15 cellular contexts compared by ENCODE assay signal in the genomic region with DNA sequence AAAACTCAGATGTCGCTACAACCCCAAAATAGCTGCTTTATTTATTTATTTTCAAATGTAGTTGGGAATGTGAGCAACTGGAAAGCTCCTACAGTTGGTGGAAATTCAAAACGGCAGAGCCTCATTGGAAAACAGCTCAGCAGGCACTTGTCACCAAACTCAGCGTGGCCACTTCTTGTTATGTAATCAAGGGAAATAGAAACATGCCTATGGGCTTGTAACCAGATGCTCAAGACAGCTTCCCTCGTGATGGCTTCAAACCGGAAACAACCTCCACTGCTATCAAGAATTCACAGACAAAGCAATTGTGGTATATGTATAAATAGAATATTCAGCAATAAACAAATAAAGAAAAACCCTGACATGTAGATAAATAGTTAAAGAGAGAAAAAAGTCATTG.
A peak's percentile ranks its signal among the peaks of the same experiment; 100 is the strongest.
DNase-seq lines count a peak whose midpoint lies in the region; ATAC-seq lines count a peak whose summit lies in the region.
"Had no signal": no experiment of that assay in that cellular context is flagged by ENCODE, and none has a peak within 500 bp of the region (broad histone marks: within the 10 kb centered on the region; RNA-seq: fewer than 3 reads in every experiment).

No MANE protein-coding gene starts in this region.

- H3K27ac ChIP-seq in skeletal muscle tissue (ENCODE audit: low read depth, low read length) = peak overlapping the region; percentile 9
- H3K27ac ChIP-seq: HL-60, Peyer's patch had no signal

- no peaks in the 10 kb centered on the region for H3K36me3 ChIP-seq in skeletal muscle tissue (ENCODE audit: control insufficient read depth in 3 of 3, insufficient read depth in 3 of 3, low read length in 3 of 3)
- H3K36me3 ChIP-seq: Peyer's patch had no signal

- H3K27me3 ChIP-seq in skeletal muscle tissue (ENCODE audit: control insufficient read depth in 3 of 3, insufficient read depth in 3 of 3, low read length in 3 of 3) = no peaks in the 10 kb centered on the region
- H3K27me3 ChIP-seq: Peyer's patch had no signal

- H3K4me3 ChIP-seq in skeletal muscle tissue (ENCODE audit: low read length in 3 of 3) = no peak overlapping the region
- H3K4me3 ChIP-seq: GM12878, Peyer's patch had no signal

- peak; percentile 48 for ATAC-seq in Right ventricle myocardium superior (ENCODE audit: poor library complexity)
- no peak for ATAC-seq in left cardiac atrium
- ATAC-seq in HG03175 (IDR thresholded peaks at IDR 0.05; ENCODE audit: unreplicated experiment) = no peak
- ATAC-seq in HG02588 (IDR thresholded peaks at IDR 0.05; ENCODE audit: unreplicated experiment) = no peak
- ATAC-seq: GM12878 had no signal

- intact Hi-C loops in Right ventricle myocardium superior (cut with DNase I) = no loop called here
- intact Hi-C loops in left cardiac atrium (cut with DNase I) = no loop called here

- H3K9ac ChIP-seq in skeletal muscle tissue (ENCODE audit: low read depth in 1 of 3, low read length in 3 of 3) = no peak overlapping the region

- no peaks in the 10 kb centered on the region for H3K4me1 ChIP-seq in skeletal muscle tissue (ENCODE audit: control insufficient read depth in 3 of 3, insufficient read depth in 3 of 3, low read length in 3 of 3)
- H3K4me1 ChIP-seq: Peyer's patch had no signal

- H3K9me3 ChIP-seq in skeletal muscle tissue (ENCODE audit: control insufficient read depth in 3 of 3, low read length in 3 of 3) = no peaks in the 10 kb centered on the region
- H3K9me3 ChIP-seq: Caco-2, Peyer's patch had no signal

- DNase-seq in Right ventricle myocardium superior (no peak), left cardiac atrium (no peak), NCI-H510A treated with DMSO at 0.1 percent for 48 hours (lab: John Stamatoyannopoulos, UW) (peak; percentile 62), foreskin melanocyte (peak; percentile 0), NCI-H524 treated with DMSO at 0.1 percent for 48 hours (lab: John Stamatoyannopoulos, UW) (no peak)
- DNase-seq: Caco-2, NCI-H1048, NCI-H2029, NCI-H774, Peyer's patch had no signal

Comparison
In these comparisons a context has a peak if more than half of its experiments do, and no peak if none do; other contexts are left out.
1. DNase-seq: peak in NCI-H510A treated with DMSO at 0.1 percent for 48 hours (single experiment) and foreskin melanocyte (single experiment); none in Right ventricle myocardium superior (single experiment), left cardiac atrium (single experiment) and NCI-H524 treated with DMSO at 0.1 percent for 48 hours (single experiment).